Comparison of ENCODE assay signal across 8 cellular contexts in genomic region chr4:169774466-169775445, GRCh38. TPM values are rescaled to one million over a fixed set of nuclear protein-coding genes. Genes with fewer than 3 reads are reported as not detected.
DNase-seq lines count a peak whose midpoint lies in the region; ATAC-seq, FAIRE-seq and TF ChIP-seq lines count a peak whose summit lies in the region.

No MANE protein-coding gene starts in this region.

- no TSS peak for BruUV-seq in endothelial cell of umbilical vein (replicated peaks; lab: Mats Ljungman, UMichigan)

- TF ChIP-seq CTCF in CD14-positive monocyte (IDR thresholded peaks at IDR 0.05) (no peak), endothelial cell of umbilical vein (IDR thresholded peaks at IDR 0.05; ENCODE audit: extremely low read depth in 1 of 2, insufficient read depth in 1 of 2, low read depth in 1 of 2, low read length in 2 of 2) (peak; percentile 42 to 79), neural progenitor cell (IDR thresholded peaks at IDR 0.05) (peak; percentile 16)

- no peaks in the 10 kb centered on the region for H3F3A ChIP-seq in neural progenitor cell (ENCODE audit: low read depth)

- H3K27me3 ChIP-seq in endothelial cell of umbilical vein (ENCODE audit: control insufficient read depth in 2 of 2, insufficient read depth in 2 of 2, low read length in 2 of 2) (peaks cover 4 to 12% of the 10 kb centered on the region in 2 experiments), neural progenitor cell (no peaks in the 10 kb centered on the region)

- H3K9ac ChIP-seq in endothelial cell of umbilical vein (replicated peaks; ENCODE audit: extremely low read depth, insufficient read depth, low read length) (no peak overlapping the region), neural progenitor cell (no peak overlapping the region)

- H3K79me2 ChIP-seq in endothelial cell of umbilical vein (ENCODE audit: control insufficient read depth, insufficient read depth, low read length) (no peaks in the 10 kb centered on the region), neural progenitor cell (ENCODE audit: low read depth) (no peaks in the 10 kb centered on the region)

- H4K20me1 ChIP-seq in endothelial cell of umbilical vein (replicated peaks; ENCODE audit: control insufficient read depth, extremely low read depth, insufficient read depth, low read length) (no peaks in the 10 kb centered on the region), neural progenitor cell (ENCODE audit: low read depth) (no peaks in the 10 kb centered on the region)

- POLR2A ChIA-PET in endothelial cell of umbilical vein (lab: Charles Lee), result no interaction called here

- no peaks in the 10 kb centered on the region for H3K36me3 Mint-ChIP-seq in CD14-positive monocyte
- H3K36me3 Mint-ChIP-seq in neural progenitor cell, result no peaks in the 10 kb centered on the region

- H3K27me3 Mint-ChIP-seq in CD14-positive monocyte (ENCODE audit: low read depth in 3 of 3), result peaks cover 24 to 43% (median 29%) of the 10 kb centered on the region in 3 donors
- H3K27me3 Mint-ChIP-seq in neural progenitor cell (ENCODE audit: insufficient read depth, low read depth), result peaks cover 6% of the 10 kb centered on the region

- FAIRE-seq in endothelial cell of umbilical vein (lab: Jason Lieb, UNC), result no peak

- ATAC-seq in HG03354 (IDR thresholded peaks at IDR 0.05; ENCODE audit: poor library complexity, severe bottlenecking, unreplicated experiment), result no peak

- dilution Hi-C loops in endothelial cell of umbilical vein (cut with MboI; ENCODE audit: extremely low pct_ligation_motif_present, low sequenced_read_pairs), result no loop called here

- H3K9me3 ChIP-seq in endothelial cell of umbilical vein (replicated peaks; ENCODE audit: control insufficient read depth, insufficient read depth, low read length) (no peaks in the 10 kb centered on the region), neural progenitor cell (ENCODE audit: low read depth) (no peaks in the 10 kb centered on the region)

- no peaks in the 10 kb centered on the region for H3K36me3 ChIP-seq in endothelial cell of umbilical vein (ENCODE audit: control insufficient read depth in 2 of 2, extremely low read depth in 1 of 2, insufficient read depth in 2 of 2, low read length in 2 of 2)
- no peaks in the 10 kb centered on the region for H3K36me3 ChIP-seq in neural progenitor cell

- H3K27ac Mint-ChIP-seq in CD14-positive monocyte, result peak overlapping the region in 1 of 7 donors; percentile 25
- H3K27ac Mint-ChIP-seq in neural progenitor cell, result no peak overlapping the region

- DNase-seq in CD14-positive monocyte (ENCODE audit: low spot score), result no peak
- peak; percentile 12 to 43 for DNase-seq in activated CD4-positive, alpha-beta T cell treated with anti-CD3 and anti-CD28 coated beads for 4 hours
- DNase-seq in endothelial cell of umbilical vein (ENCODE audit: low read depth, low spot score), result peak; percentile 42
- peak; percentile 9 for DNase-seq in neural progenitor cell (ENCODE audit: low spot score)
- DNase-seq in NCI-H146 (lab: John Stamatoyannopoulos, UW), result no peak
- no peak for DNase-seq in kidney tubule cell (ENCODE audit: low spot score)
- DNase-seq in GDM1 (lab: John Stamatoyannopoulos, UW), result no peak

- H3K4me2 ChIP-seq in endothelial cell of umbilical vein (ENCODE audit: insufficient read depth, low read length) (peak overlapping the region; percentile 47), neural progenitor cell (peak overlapping the region; percentile 13)

- H3K4me1 Mint-ChIP-seq in CD14-positive monocyte (peaks cover 17% of the 10 kb centered on the region), neural progenitor cell (no peaks in the 10 kb centered on the region)

- CTCF ChIA-PET in endothelial cell of umbilical vein (lab: Charles Lee), result interaction anchor here (0.8 to 4.5 kb wide), 5 partner anchors 9 to 162 kb away, joined by 3 to 46 read pairs (median 4); partner anchors contain the start of genes CLCN3, HPF1 and NEK1

- no peak overlapping the region for H3K27ac ChIP-seq in endothelial cell of umbilical vein (ENCODE audit: insufficient read depth, low read depth, low read length)
- H3K27ac ChIP-seq in neural progenitor cell, result no peak overlapping the region

- H3K9me3 Mint-ChIP-seq in CD14-positive monocyte (peaks cover 2 to 18% (median 4%) of the 10 kb centered on the region in 7 donors), neural progenitor cell (peaks cover 2% of the 10 kb centered on the region)

- H2AFZ ChIP-seq in endothelial cell of umbilical vein (ENCODE audit: low read depth, low read length), result peak overlapping the region; percentile 94
- no peak overlapping the region for H2AFZ ChIP-seq in neural progenitor cell (replicated peaks)

- no peak for TF ChIP-seq POLR2A in endothelial cell of umbilical vein (IDR thresholded peaks at IDR 0.05; ENCODE audit: low read depth, low read length)

- H3K9me1 ChIP-seq in endothelial cell of umbilical vein (replicated peaks; ENCODE audit: control insufficient read depth, extremely low read depth, insufficient read depth, low read length), result no peaks in the 10 kb centered on the region

- H3K4me3 Mint-ChIP-seq in CD14-positive monocyte (peak overlapping the region; percentile 52 to 78), neural progenitor cell (no peak overlapping the region)

- H3K4me1 ChIP-seq in endothelial cell of umbilical vein (ENCODE audit: control insufficient read depth, extremely low read depth, insufficient read depth, low read length), result peaks cover 9% of the 10 kb centered on the region
- H3K4me1 ChIP-seq in neural progenitor cell, result no peaks in the 10 kb centered on the region

- no peak overlapping the region for H3K4me3 ChIP-seq in endothelial cell of umbilical vein (replicated peaks in 1 of 3; ENCODE audit: insufficient read depth in 1 of 3, low read depth in 1 of 3, low read length in 3 of 3)
- no peak overlapping the region for H3K4me3 ChIP-seq in neural progenitor cell

- intact Hi-C loops in CD14-positive monocyte (cut with micrococcal nuclease) (no loop called here), endothelial cell of umbilical vein (cut with micrococcal nuclease) (loop anchor here (1.0 kb wide), 1 partner anchor 161 kb away; no protein-coding TSS in a partner anchor)

TF ChIP-seq in endothelial cell of umbilical vein, 7 proteins besides CTCF, POLR2A, EP300 and RAD21:
- TF ChIP-seq JUN (IDR thresholded peaks at IDR 0.05; ENCODE audit: borderline replicate concordance, insufficient read depth, insufficient read length, low read depth), result no peak
- TF ChIP-seq EZH2 (IDR thresholded peaks at IDR 0.05; ENCODE audit: borderline replicate concordance, low read depth, low read length, severe bottlenecking), result no peak

RNA-seq across cellular contexts. Expression of gene HPF1, which starts 17.0 kb away (rescaled TPM):
- 10 to 100 TPM; 25.1 to 29.9 TPM for polyA plus RNA-seq in CD14-positive monocyte
- 30.1 and 30.3 TPM in 2 replicates for total RNA-seq in endothelial cell of umbilical vein
- 7.7 and 16.1 TPM in 2 replicates for polyA plus RNA-seq in endothelial cell of umbilical vein
- 24.2 and 26.3 TPM in 2 replicates for polyA plus RNA-seq in endothelial cell of umbilical vein (2011; cell fraction: cytosol; rRNA removed)
- polyA plus RNA-seq in endothelial cell of umbilical vein (2011; cell fraction: nucleus; rRNA removed), result 9.2 and 12.5 TPM in 2 replicates
- 24.2 and 38.9 TPM in 2 replicates for polyA plus RNA-seq in endothelial cell of umbilical vein (2012)
- polyA minus RNA-seq in endothelial cell of umbilical vein, result 3.4 and 4.2 TPM in 2 replicates
- polyA minus RNA-seq in endothelial cell of umbilical vein (2011; cell fraction: cytosol; rRNA and poly(A)+ RNA removed), result 3.6 TPM
- polyA minus RNA-seq in endothelial cell of umbilical vein (2011; cell fraction: nucleus; rRNA and poly(A)+ RNA removed), result 2.5 and 3.8 TPM in 2 replicates
- 90.1 and 131 TPM in 2 replicates for total RNA-seq in neural progenitor cell (ENCODE audit: low replicate concordance)

Comparison
In these comparisons a context has a peak if more than half of its experiments do, and no peak if none do; other contexts are left out.
1. DNase-seq: peak in activated CD4-positive, alpha-beta T cell treated with anti-CD3 and anti-CD28 coated beads for 4 hours (2 of 2), endothelial cell of umbilical vein (single experiment) and neural progenitor cell (single experiment); none in CD14-positive monocyte (single experiment), NCI-H146 (single experiment), kidney tubule cell (single experiment) and GDM1 (single experiment).